Comparison of ENCODE assay signal across 10 cellular contexts in the genomic region with DNA sequence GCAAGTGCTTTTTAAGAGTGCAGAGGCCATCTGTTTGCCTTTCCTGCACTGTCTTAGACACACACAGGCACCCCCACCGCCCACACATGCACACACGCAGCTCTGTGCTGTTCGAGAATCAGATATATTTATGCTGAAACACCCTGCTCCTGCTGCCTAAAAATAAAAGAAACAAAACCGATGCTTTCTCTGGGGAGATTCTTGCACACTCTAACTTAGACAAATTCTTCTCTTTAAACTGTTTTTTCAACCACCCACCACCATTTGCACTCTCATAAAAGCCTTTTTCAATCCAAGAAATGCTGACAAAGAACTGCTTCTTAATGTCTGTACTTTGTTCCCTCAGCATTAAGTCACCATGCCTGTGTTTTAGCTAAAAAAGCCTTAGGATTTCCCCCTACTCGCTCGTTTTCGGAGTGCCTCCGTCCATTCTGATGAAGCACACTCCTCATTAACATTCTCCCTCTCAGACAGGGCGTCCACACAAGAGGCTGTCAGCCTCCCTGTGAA. TPM values are rescaled to one million over a fixed set of nuclear protein-coding genes. Genes with fewer than 3 reads are reported as not detected.
DNase-seq lines count a peak whose midpoint lies in the region; ATAC-seq and TF ChIP-seq lines count a peak whose summit lies in the region.
"Had no signal": no experiment of that assay in that cellular context is flagged by ENCODE, and none has a peak within 500 bp of the region (broad histone marks: within the 10 kb centered on the region; RNA-seq: fewer than 3 reads in every experiment).

No MANE protein-coding gene starts in this region.

- CTCF ChIA-PET in A673 (lab: Charles Lee), result no interaction called here

- no peaks in the 10 kb centered on the region for H3K36me3 ChIP-seq in A673 (ENCODE audit: insufficient read depth, low read length, poor library complexity, severe bottlenecking)

- BruUV-seq in A673 (replicated peaks; lab: Mats Ljungman, UMichigan), result no TSS peak

- POLR2A ChIA-PET in A673 (lab: Charles Lee; ENCODE audit: low non-redundant PET), result no interaction called here

- H3K9me3 ChIP-seq in A673 (ENCODE audit: low read depth, low read length, poor library complexity, severe bottlenecking), result no peaks in the 10 kb centered on the region

- intact Hi-C loops in A673 (cut with micrococcal nuclease; ENCODE audit: unreplicated experiment), result no loop called here

- TF ChIP-seq CTCF in A673 (conservative IDR thresholded peaks at IDR 0.05; ENCODE audit: low read depth, low read length), result no peak
- no peak for TF ChIP-seq CTCF in fibroblast of villous mesenchyme (IDR thresholded peaks at IDR 0.05; ENCODE audit: insufficient read depth, low read depth, low read length)

- no peak overlapping the region for H3K4me3 ChIP-seq in A673 (ENCODE audit: low read depth, low read length, poor library complexity, severe bottlenecking)
- H3K4me3 ChIP-seq in fibroblast of villous mesenchyme (ENCODE audit: low read depth, low read length), result no peak overlapping the region

- no peaks in the 10 kb centered on the region for H3K27me3 ChIP-seq in A673 (replicated peaks; ENCODE audit: insufficient read depth, low read depth, low read length, poor library complexity)

- ATAC-seq in GM18858 (IDR thresholded peaks at IDR 0.05; ENCODE audit: unreplicated experiment), result peak; percentile 78
- ATAC-seq in HG03354 (IDR thresholded peaks at IDR 0.05; ENCODE audit: poor library complexity, severe bottlenecking, unreplicated experiment), result peak; percentile 48

- H3K4me1 ChIP-seq in A673 (ENCODE audit: insufficient read depth, low read length, poor library complexity, severe bottlenecking), result peaks cover 8% of the 10 kb centered on the region

- peak; percentile 29 for DNase-seq in A673 (ENCODE audit: low spot score)
- peak; percentile 49 for DNase-seq in fibroblast of villous mesenchyme (ENCODE audit: low read depth)
- no peak for DNase-seq in T1000 (lab: John Stamatoyannopoulos, UW)
- DNase-seq in NCI-H226, result no peak
- DNase-seq in mucosa of gallbladder (ENCODE audit: low spot score), result no peak
- DNase-seq in HuH-7.5 (ENCODE audit: low spot score), result no peak
- DNase-seq: activated naive CD4-positive, alpha-beta T cell treated with anti-CD3 and anti-CD28 coated beads for 36 hours had no signal

- H3K27ac ChIP-seq in A673 (ENCODE audit: low read depth, low read length, poor library complexity, severe bottlenecking), result peak overlapping the region; percentile 31
- H3K27ac ChIP-seq: HL-60 had no signal

RNA-seq across cellular contexts. Expression of a gene that starts 26.2 kb away (rescaled TPM):
- total RNA-seq in A673 (2021) (3.6 and 7.1 TPM in 2 replicates), fibroblast of villous mesenchyme (33.2 and 37.6 TPM in 2 replicates), mucosa of gallbladder (49.5 TPM)

Comparison
In these comparisons a context has a peak if more than half of its experiments do, and no peak if none do; other contexts are left out.
1. DNase-seq: peak in A673 (single experiment) and fibroblast of villous mesenchyme (single experiment); none in T1000 (single experiment), NCI-H226 (single experiment), mucosa of gallbladder (single experiment) and HuH-7.5 (single experiment).